ENCODE assay signal across 17 cellular contexts in the genomic region with DNA sequence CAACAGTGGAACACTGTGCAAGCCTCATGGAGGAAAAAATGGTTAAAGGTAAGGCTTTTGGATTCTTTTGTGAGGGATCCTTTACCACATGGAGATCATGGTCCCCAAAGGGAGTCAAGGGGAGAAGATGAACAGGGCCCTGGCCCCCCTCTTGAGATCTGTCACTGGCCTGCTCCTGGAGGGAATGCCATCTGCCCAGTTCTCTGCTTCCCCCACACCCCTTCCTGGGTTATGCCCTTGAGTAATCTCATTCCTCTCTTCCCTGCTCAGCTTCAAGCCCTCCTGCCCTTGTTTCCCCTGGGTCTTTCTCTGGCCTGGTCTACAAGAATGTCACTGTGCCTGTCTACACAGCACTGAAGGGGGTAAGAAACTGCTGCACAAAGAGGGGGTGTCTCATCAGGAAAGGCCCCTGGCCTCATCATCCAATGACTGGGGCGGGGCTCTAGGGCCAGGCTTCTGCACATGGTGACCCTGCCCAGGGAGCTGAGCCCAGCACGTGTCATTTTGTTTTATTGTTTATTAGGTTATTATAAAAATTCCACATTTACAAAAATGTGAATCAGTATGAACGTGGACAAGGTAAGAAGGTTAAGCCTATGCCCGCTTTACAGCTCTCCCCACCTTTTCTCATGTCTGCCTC. TPM values are rescaled to one million over a fixed set of nuclear protein-coding genes. Genes with fewer than 3 reads are reported as not detected.
"Had no signal": no experiment of that assay in that cellular context is flagged by ENCODE, and none has a peak within 500 bp of the region (broad histone marks: within the 10 kb centered on the region; RNA-seq: fewer than 3 reads in every experiment).

No MANE protein-coding gene starts in this region.

- DNase-seq: activated CD4-positive, alpha-beta memory T cell treated with anti-CD3 and anti-CD28 coated beads, Interleukin-2, amount 10 ng/mL, durations not matched to agents 7 days and 5 days; activated CD4-positive, alpha-beta T cell treated with anti-CD3 and anti-CD28 coated beads for 4 hours; activated naive CD8-positive, alpha-beta T cell treated with anti-CD3 and anti-CD28 coated beads for 36 hours; activated T-cell treated with anti-CD3 and anti-CD28 coated beads, Interleukin-2, amount 50 U/mL, for 48 hours; left lung; mucosa of descending colon; naive thymus-derived CD4-positive, alpha-beta T cell; T-helper 17 cell had no signal

- H3K9me3 Mint-ChIP-seq: activated CD4-positive, alpha-beta memory T cell treated with anti-CD3 and anti-CD28 coated beads, Interleukin-2, amount 10 ng/mL, durations not matched to agents 7 days and 5 days; activated naive CD8-positive, alpha-beta T cell treated with anti-CD3 and anti-CD28 coated beads for 36 hours; naive thymus-derived CD4-positive, alpha-beta T cell; WTC11 had no signal

- H3K36me3 Mint-ChIP-seq: activated naive CD8-positive, alpha-beta T cell treated with anti-CD3 and anti-CD28 coated beads for 36 hours; naive thymus-derived CD4-positive, alpha-beta T cell had no signal

- H3K27ac ChIP-seq: hepatocyte, left lung, neutrophil, right atrium auricular region, tibial nerve, vagina had no signal

- ATAC-seq: esophagus mucosa; left lung; mucosa of descending colon; naive thymus-derived CD4-positive, alpha-beta T cell; T-helper 17 cell had no signal

- H3K4me3 Mint-ChIP-seq: activated CD4-positive, alpha-beta memory T cell treated with anti-CD3 and anti-CD28 coated beads, Interleukin-2, amount 10 ng/mL, durations not matched to agents 7 days and 5 days; activated naive CD8-positive, alpha-beta T cell treated with anti-CD3 and anti-CD28 coated beads for 36 hours; naive thymus-derived CD4-positive, alpha-beta T cell; T-helper 17 cell; WTC11 had no signal

- H3K4me1 ChIP-seq: left lung, right atrium auricular region, tibial nerve, vagina had no signal

- H3K9me3 ChIP-seq: left lung, mucosa of descending colon, neutrophil, right atrium auricular region, tibial nerve, vagina had no signal

- H3K27me3 ChIP-seq: hepatocyte, left lung, right atrium auricular region, tibial nerve, vagina had no signal

- H3K36me3 ChIP-seq: left lung, neutrophil, right atrium auricular region, vagina had no signal

- H3K4me3 ChIP-seq: hepatocyte, left lung, mucosa of descending colon, right atrium auricular region, smooth muscle cell, tibial nerve, vagina had no signal

- H3K27me3 Mint-ChIP-seq: activated CD4-positive, alpha-beta memory T cell treated with anti-CD3 and anti-CD28 coated beads, Interleukin-2, amount 10 ng/mL, durations not matched to agents 7 days and 5 days; activated naive CD8-positive, alpha-beta T cell treated with anti-CD3 and anti-CD28 coated beads for 36 hours had no signal

- FAIRE-seq: keratinocyte had no signal

- H3K27ac Mint-ChIP-seq: activated CD4-positive, alpha-beta memory T cell treated with anti-CD3 and anti-CD28 coated beads, Interleukin-2, amount 10 ng/mL, durations not matched to agents 7 days and 5 days; activated naive CD8-positive, alpha-beta T cell treated with anti-CD3 and anti-CD28 coated beads for 36 hours; naive thymus-derived CD4-positive, alpha-beta T cell; T-helper 17 cell; WTC11 had no signal

RNA-seq across cellular contexts. Expression of a gene that starts 36.7 kb away (rescaled TPM):
- polyA plus RNA-seq: naive thymus-derived CD4-positive, alpha-beta T cell had no signal
